Comparison of ENCODE assay signal across 33 cellular contexts in the genomic region with DNA sequence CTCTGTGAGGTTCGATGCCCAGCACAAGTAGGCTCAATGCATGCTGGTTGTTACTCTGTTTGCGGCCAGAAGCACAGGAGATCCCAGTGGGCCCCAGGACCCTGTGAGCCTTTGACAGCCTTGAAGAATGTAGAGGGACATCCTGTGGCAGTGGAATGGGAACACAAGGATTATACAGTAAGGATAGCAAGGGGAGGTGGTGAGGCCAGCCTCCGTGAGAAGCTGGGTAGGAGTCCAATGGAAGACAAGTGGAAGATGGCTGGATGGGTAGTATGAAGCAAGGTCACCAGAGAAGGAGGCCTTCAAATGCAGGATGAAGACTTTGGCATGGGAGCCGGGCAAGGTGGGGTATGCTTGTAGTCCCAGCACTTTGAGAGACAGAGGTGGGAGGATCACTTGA.
DNase-seq lines count a peak whose midpoint lies in the region; ATAC-seq, FAIRE-seq and TF ChIP-seq lines count a peak whose summit lies in the region.
"Had no signal": no experiment of that assay in that cellular context is flagged by ENCODE, and none has a peak within 500 bp of the region (broad histone marks: within the 10 kb centered on the region; RNA-seq: fewer than 3 reads in every experiment).

No MANE protein-coding gene starts in this region.

- H2AFZ ChIP-seq in neuronal stem cell (ENCODE audit: low read length): no peak overlapping the region

- TF ChIP-seq EP300 in esophagus muscularis mucosa (IDR thresholded peaks at IDR 0.05): no peak

- H3K18ac ChIP-seq in neuronal stem cell (ENCODE audit: low read length): peak overlapping the region; percentile 60

- FAIRE-seq in HTR-8/SVneo (lab: Jason Lieb, UNC): peak; percentile 62
- FAIRE-seq: A204.1, A549, D721Med had no signal

- no peak overlapping the region for H3K4me2 ChIP-seq in neuronal stem cell (ENCODE audit: insufficient read depth, low read length, poor library complexity, severe bottlenecking)
- H3K4me2 ChIP-seq: A549; BLaER1; BLaER1 treated with 17β-estradiol and CSF1 and Interleukin-3, amounts not matched to agents 10 nM and 100 nM had no signal

- no peaks in the 10 kb centered on the region for H3K79me1 ChIP-seq in neuronal stem cell (ENCODE audit: low read depth, low read length)

- TF ChIP-seq CTCF in esophagus muscularis mucosa (IDR thresholded peaks at IDR 0.05): no peak

- TF ChIP-seq POLR2A in esophagus muscularis mucosa (IDR thresholded peaks at IDR 0.05; ENCODE audit: low read depth): no peak

- H3K27ac ChIP-seq in esophagus muscularis mucosa (replicated peaks in 1 of 4): no peak overlapping the region
- H3K27ac ChIP-seq in neuronal stem cell (replicated peaks; ENCODE audit: low read length): no peak overlapping the region
- H3K27ac ChIP-seq: 22Rv1; A549; BLaER1; BLaER1 treated with 17β-estradiol and CSF1 and Interleukin-3, amounts not matched to agents 10 nM and 100 nM; C4-2B had no signal

- DNase-seq in HTR-8/SVneo (ENCODE audit: insufficient read length, low spot score): no peak
- peak; percentile 68 for DNase-seq in esophagus muscularis mucosa (ENCODE audit: extremely low spot score)
- no peak for DNase-seq in neuronal stem cell (ENCODE audit: low spot score)
- no peak for DNase-seq in pons (ENCODE audit: low spot score)
- DNase-seq: 8988T; ACHN; AML-193; BE2C; C1 segment of cervical spinal cord; Caco-2; Calu3; CD4-positive, alpha-beta memory T cell; CD4-positive, alpha-beta T cell; CD4-positive, CD25-positive, alpha-beta regulatory T cell; CD8-positive, alpha-beta memory T cell; CD8-positive, alpha-beta T cell; COR-L47; DMS 273 treated with DMSO at 0.1 percent for 48 hours; DMS153; DMS53; DMS79; DMS79 treated with DMSO at 0.1 percent for 48 hours; DND-41; EL had no signal

- no peak overlapping the region for H3K4ac ChIP-seq in neuronal stem cell (ENCODE audit: low read length)

- H2BK15ac ChIP-seq in neuronal stem cell (ENCODE audit: low read length): peak overlapping the region; percentile 2

- no peak overlapping the region for H3K9ac ChIP-seq in neuronal stem cell (ENCODE audit: low read depth, low read length, poor library complexity)
- H3K9ac ChIP-seq: BLaER1; BLaER1 treated with 17β-estradiol and CSF1 and Interleukin-3, amounts not matched to agents 10 nM and 100 nM had no signal

- H2BK5ac ChIP-seq in neuronal stem cell (ENCODE audit: low read length): no peak overlapping the region

- H3K9me3 ChIP-seq in esophagus muscularis mucosa: no peaks in the 10 kb centered on the region
- H3K9me3 ChIP-seq in neuronal stem cell (replicated peaks in 1 of 2; ENCODE audit: control insufficient read depth in 2 of 2, insufficient read depth in 1 of 2, low read depth in 1 of 2, low read length in 2 of 2): no peaks in the 10 kb centered on the region
- H3K9me3 ChIP-seq: A549; BE2C; BLaER1; BLaER1 treated with 17β-estradiol and CSF1 and Interleukin-3, amounts not matched to agents 10 nM and 100 nM; Caco-2 had no signal

- ATAC-seq in HG03039 (IDR thresholded peaks at IDR 0.05; ENCODE audit: unreplicated experiment) (no peak), HG03045 (IDR thresholded peaks at IDR 0.05; ENCODE audit: unreplicated experiment) (no peak)
- ATAC-seq: A549; CD8-positive, alpha-beta T cell had no signal

- H3K23ac ChIP-seq in neuronal stem cell (ENCODE audit: low read depth, low read length, poor library complexity): no peak overlapping the region

- no peak overlapping the region for H3K14ac ChIP-seq in neuronal stem cell (ENCODE audit: low read length)

- WGBS in esophagus muscularis mucosa: 94% methylated on average over 4 of the region's 4 CpGs
- WGBS in neuronal stem cell (ENCODE audit: extremely low coverage in 2 of 2, insufficient read length in 2 of 2, insufficient replicate concordance in 1 of 2), 2 donors: no CpG with 5 or more reads among the region's 4 CpGs

- H3K4me1 ChIP-seq in esophagus muscularis mucosa (no peaks in the 10 kb centered on the region), neuronal stem cell (ENCODE audit: control insufficient read depth in 2 of 2, insufficient read depth in 1 of 2, low read depth in 1 of 2, low read length in 2 of 2) (peaks cover 0 to 22% of the 10 kb centered on the region in 2 donors)
- H3K4me1 ChIP-seq: A549; BE2C; BLaER1; BLaER1 treated with 17β-estradiol and CSF1 and Interleukin-3, amounts not matched to agents 10 nM and 100 nM; Caco-2 had no signal

- H3K36me3 ChIP-seq in esophagus muscularis mucosa (no peaks in the 10 kb centered on the region), neuronal stem cell (replicated peaks in 1 of 2; ENCODE audit: control insufficient read depth in 2 of 2, insufficient read depth in 2 of 2, low read length in 2 of 2) (no peaks in the 10 kb centered on the region)
- H3K36me3 ChIP-seq: BE2C; BLaER1; BLaER1 treated with 17β-estradiol and CSF1 and Interleukin-3, amounts not matched to agents 10 nM and 100 nM had no signal

- H4K91ac ChIP-seq in neuronal stem cell (ENCODE audit: low read depth, low read length, poor library complexity): no peak overlapping the region

- no peak overlapping the region for H4K8ac ChIP-seq in neuronal stem cell (ENCODE audit: low read depth, low read length)

- peak overlapping the region; percentile 4 for H2AK5ac ChIP-seq in neuronal stem cell (ENCODE audit: low read depth, low read length)

- H2BK12ac ChIP-seq in neuronal stem cell (ENCODE audit: low read length): no peak overlapping the region

- H3K27me3 ChIP-seq in esophagus muscularis mucosa (no peaks in the 10 kb centered on the region), neuronal stem cell (ENCODE audit: control insufficient read depth in 3 of 3, insufficient read depth in 3 of 3, low read depth in 1 of 3, low read length in 3 of 3) (no peaks in the 10 kb centered on the region)
- H3K27me3 ChIP-seq: BE2C; BLaER1; BLaER1 treated with 17β-estradiol and CSF1 and Interleukin-3, amounts not matched to agents 10 nM and 100 nM had no signal

- no peak overlapping the region for H3K4me3 ChIP-seq in esophagus muscularis mucosa
- H3K4me3 ChIP-seq in neuronal stem cell (ENCODE audit: low read length in 2 of 2): peak overlapping the region in 1 of 2 donors; percentile 26
- H3K4me3 ChIP-seq: A549; BLaER1; BLaER1 treated with 17β-estradiol and CSF1 and Interleukin-3, amounts not matched to agents 10 nM and 100 nM had no signal

- intact Hi-C loops in esophagus muscularis mucosa (cut with DNase I): no loop called here

- H2BK120ac ChIP-seq in neuronal stem cell (ENCODE audit: low read depth, low read length): no peak overlapping the region
